ENCODE assay signal across 1 cellular context in genomic region chr10:133359972-133360610, GRCh38.
TF ChIP-seq lines count a peak whose summit lies in the region.

No MANE protein-coding gene starts in this region.

TF ChIP-seq in IMR-90, 13 proteins besides CTCF, POLR2A, EP300 and RAD21:
- TF ChIP-seq FOS (IDR thresholded peaks at IDR 0.05; ENCODE audit: low read depth, low read length) = no peak
- TF ChIP-seq CEBPB (IDR thresholded peaks at IDR 0.05; ENCODE audit: low read depth, low read length) = no peak
- TF ChIP-seq ELK1 (IDR thresholded peaks at IDR 0.05; ENCODE audit: borderline replicate concordance, low read depth, low read length) = no peak
- no peak for TF ChIP-seq RCOR1 (IDR thresholded peaks at IDR 0.05; ENCODE audit: insufficient replicate concordance, low read length)
- no peak for TF ChIP-seq MAZ (IDR thresholded peaks at IDR 0.05; ENCODE audit: borderline replicate concordance, low read depth, low read length)
- TF ChIP-seq MXI1 (IDR thresholded peaks at IDR 0.05; ENCODE audit: borderline replicate concordance, low read depth, low read length) = no peak
- no peak for TF ChIP-seq RFX5 (IDR thresholded peaks at IDR 0.05; ENCODE audit: low read depth, low read length)
- TF ChIP-seq BHLHE40 (IDR thresholded peaks at IDR 0.05; ENCODE audit: low read depth, low read length) = no peak
- no peak for TF ChIP-seq MAFK (IDR thresholded peaks at IDR 0.05; ENCODE audit: low read depth, low read length)
- no peak for TF ChIP-seq USF2 (IDR thresholded peaks at IDR 0.05; ENCODE audit: low read depth, low read length)
- no peak for TF ChIP-seq SMC3 (IDR thresholded peaks at IDR 0.05; ENCODE audit: low read depth, low read length)
- TF ChIP-seq NFE2L2 (IDR thresholded peaks at IDR 0.05; ENCODE audit: low read depth, low read length) = no peak
